ENCODE assay signal across 31 cellular contexts in the genomic region with DNA sequence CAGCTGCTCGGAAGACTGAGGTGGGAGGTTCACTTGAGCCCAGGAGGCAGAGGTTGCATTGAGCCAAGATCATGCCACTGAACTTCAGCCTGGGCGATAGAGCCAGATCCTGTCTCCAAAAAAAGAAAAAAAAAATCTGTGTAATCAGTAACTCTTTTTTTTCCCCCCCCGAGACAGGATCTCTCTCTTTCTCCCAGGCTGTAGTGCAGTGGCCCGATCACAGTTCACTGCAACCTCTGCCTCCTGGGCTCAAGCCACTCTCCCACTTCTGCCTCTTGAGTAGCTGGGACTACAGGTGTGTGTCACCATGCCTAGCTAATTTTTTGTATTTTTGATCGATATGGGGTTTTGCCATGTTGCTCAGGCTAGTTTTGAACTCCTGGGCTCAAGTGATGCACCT.
"Had no signal": no experiment of that assay in that cellular context is flagged by ENCODE, and none has a peak within 500 bp of the region (broad histone marks: within the 10 kb centered on the region; RNA-seq: fewer than 3 reads in every experiment).

No MANE protein-coding gene starts in this region.

- H3K9me3 Mint-ChIP-seq: natural killer cell; nephron; neural progenitor cell; stimulated activated memory B cell treated with anti-CD40 and anti-IgM and Interleukin-4, amounts not matched to agents 10 μg/mL and 1 μg/mL and 100 μg/mL, for 72 hours; stimulated activated naive CD8-positive, alpha-beta T cell treated with anti-CD3 and anti-CD28 coated beads, Interleukin-15, amount 100 ng/mL, for 72 hours; type B pancreatic cell had no signal

- H3K36me3 ChIP-seq: right lobe of liver, uterus had no signal

- H3K27ac Mint-ChIP-seq: nephron; neural progenitor cell; progenitor cell of endocrine pancreas; stimulated activated memory B cell treated with anti-CD40 and anti-IgM and Interleukin-4, amounts not matched to agents 10 μg/mL and 1 μg/mL and 100 μg/mL, for 72 hours; stimulated activated naive CD8-positive, alpha-beta T cell treated with anti-CD3 and anti-CD28 coated beads, Interleukin-15, amount 100 ng/mL, for 72 hours; type B pancreatic cell had no signal

- H3K4me1 ChIP-seq: neural progenitor cell, parathyroid adenoma, psoas muscle, right lobe of liver, sigmoid colon, suprapubic skin, testis, uterus had no signal

- DNase-seq: natural killer cell; occipital lobe; ovary; posterior cingulate gyrus; psoas muscle; right cardiac atrium; sigmoid colon; spleen; stimulated activated CD4-positive, alpha-beta T cell treated with anti-CD3 and anti-CD28 coated beads, Interleukin-12 subunit alpha, Interleukin-12 subunit beta, amount 100 ng/mL, for 4 hours; stimulated activated CD4-positive, alpha-beta T cell treated with anti-CD3 and anti-CD28 coated beads, Interleukin-1b, Interleukin-23, amount 100 ng/mL, for 48 hours; stimulated activated CD4-positive, alpha-beta T cell treated with anti-CD3 and anti-CD28 coated beads, Interleukin-4, amount 100 ng/mL, for 1 hour; stimulated activated CD4-positive, alpha-beta T cell treated with anti-CD3 and anti-CD28 coated beads, Interleukin-4, amount 100 ng/mL, for 4 hours; stimulated activated CD8-positive, alpha-beta memory T cell treated with anti-CD3 and anti-CD28 coated beads, Interleukin-4, amount 100 ng/mL, for 48 hours; stimulated activated naive CD4-positive, alpha-beta T cell; stimulated activated naive CD8-positive, alpha-beta T cell treated with anti-CD3 and anti-CD28 coated beads, Interleukin-15, amount 100 ng/mL, for 72 hours; stimulated activated naive CD8-positive, alpha-beta T cell treated with anti-CD3 and anti-CD28 coated beads, Interleukin-15, Interleukin-2, amounts not matched to agents 100 U/mL and 50 U/mL, for 24 hours; substantia nigra; testis; tibial artery; transverse colon; upper lobe of right lung; uterus had no signal

- H3K9me3 ChIP-seq: ovary, psoas muscle, right lobe of liver, sigmoid colon, spleen, suprapubic skin, testis, tibial artery, transverse colon, upper lobe of right lung, uterus had no signal

- H3K4me1 Mint-ChIP-seq: neural progenitor cell; stimulated activated memory B cell treated with anti-CD40 and anti-IgM and Interleukin-4, amounts not matched to agents 10 μg/mL and 1 μg/mL and 100 μg/mL, for 72 hours; stimulated activated naive CD8-positive, alpha-beta T cell treated with anti-CD3 and anti-CD28 coated beads, Interleukin-15, amount 100 ng/mL, for 72 hours had no signal

- H3K27me3 Mint-ChIP-seq: progenitor cell of endocrine pancreas; stimulated activated memory B cell treated with anti-CD40 and anti-IgM and Interleukin-4, amounts not matched to agents 10 μg/mL and 1 μg/mL and 100 μg/mL, for 72 hours; stimulated activated naive CD8-positive, alpha-beta T cell treated with anti-CD3 and anti-CD28 coated beads, Interleukin-15, amount 100 ng/mL, for 72 hours; type B pancreatic cell had no signal

- H3K27ac ChIP-seq: neural progenitor cell, ovary, parathyroid adenoma, psoas muscle, right lobe of liver, sigmoid colon, spleen, suprapubic skin, testis, tibial artery, transverse colon, upper lobe of right lung, uterus had no signal

- H3K4me3 Mint-ChIP-seq: natural killer cell; nephron; neural progenitor cell; stimulated activated memory B cell treated with anti-CD40 and anti-IgM and Interleukin-4, amounts not matched to agents 10 μg/mL and 1 μg/mL and 100 μg/mL, for 72 hours; stimulated activated naive CD8-positive, alpha-beta T cell treated with anti-CD3 and anti-CD28 coated beads, Interleukin-15, amount 100 ng/mL, for 72 hours; type B pancreatic cell had no signal

- ATAC-seq: natural killer cell; psoas muscle; right cardiac atrium; stimulated activated memory B cell treated with anti-CD40 and anti-IgM and Interleukin-4, amounts not matched to agents 10 μg/mL and 1 μg/mL and 100 μg/mL, for 72 hours; stimulated activated naive CD8-positive, alpha-beta T cell treated with anti-CD3 and anti-CD28 coated beads, Interleukin-15, amount 100 ng/mL, for 72 hours; stimulated activated naive CD8-positive, alpha-beta T cell treated with anti-CD3 and anti-CD28 coated beads, Interleukin-15, Interleukin-2, amounts not matched to agents 100 U/mL and 50 U/mL, for 24 hours; upper lobe of right lung had no signal

- H3K4me3 ChIP-seq: neural progenitor cell, ovary, psoas muscle, right lobe of liver, sigmoid colon, smooth muscle cell, spleen, suprapubic skin, testis, tibial artery, transverse colon, upper lobe of right lung, uterus had no signal

- H3K27me3 ChIP-seq: neural progenitor cell, ovary, right lobe of liver, sigmoid colon, spleen, suprapubic skin, testis, tibial artery, transverse colon, upper lobe of right lung, uterus had no signal
